In the genomic region with DNA sequence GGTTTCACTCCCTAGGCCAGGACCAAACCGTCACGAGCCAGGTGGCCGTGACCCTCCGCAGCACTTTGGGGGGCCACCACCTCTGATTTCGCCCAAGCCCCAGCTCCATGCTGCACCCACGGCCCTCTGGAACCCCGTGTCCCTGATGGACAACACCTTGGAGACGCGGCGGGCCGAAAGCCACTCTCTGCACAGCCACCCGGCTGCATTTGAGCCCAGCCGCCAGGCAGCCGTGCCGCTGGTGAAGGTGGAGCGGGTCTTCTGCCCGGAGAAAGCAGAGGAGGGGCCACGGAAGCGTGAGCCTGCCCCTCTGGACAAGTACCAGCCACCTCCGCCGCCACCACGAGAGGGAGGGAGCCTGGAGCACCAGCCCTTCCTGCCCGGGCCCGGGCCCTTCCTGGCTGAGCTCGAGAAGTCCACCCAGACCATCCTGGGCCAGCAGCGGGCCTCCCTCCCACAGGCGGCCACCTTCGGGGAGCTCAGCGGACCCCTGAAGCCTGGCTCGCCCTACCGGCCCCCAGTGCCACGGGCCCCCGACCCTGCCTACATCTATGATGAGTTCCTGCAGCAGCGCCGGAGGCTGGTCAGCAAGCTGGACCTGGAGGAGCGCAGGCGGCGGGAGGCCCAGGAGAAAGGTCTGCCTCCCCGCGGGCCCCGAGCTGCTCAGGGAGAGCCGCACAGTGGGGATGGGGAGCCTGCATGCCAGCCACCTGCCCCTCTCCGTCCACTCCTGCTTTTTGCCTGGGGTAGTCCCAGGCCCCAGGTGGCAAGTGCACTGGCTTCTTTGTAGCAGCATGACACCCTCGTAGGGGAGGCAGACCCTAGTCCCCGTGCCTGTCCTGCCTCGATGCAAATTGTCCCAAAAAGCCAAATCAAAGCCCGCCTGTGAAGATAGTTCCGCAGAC, we compare ENCODE assay signal across 16 cellular contexts. TPM values are rescaled to one million over a fixed set of nuclear protein-coding genes. Genes with fewer than 3 reads are reported as not detected.
DNase-seq lines count a peak whose midpoint lies in the region; ATAC-seq and TF ChIP-seq lines count a peak whose summit lies in the region.
"Had no signal": no experiment of that assay in that cellular context is flagged by ENCODE, and none has a peak within 500 bp of the region (broad histone marks: within the 10 kb centered on the region; RNA-seq: fewer than 3 reads in every experiment).

No MANE protein-coding gene starts in this region.

- H3K27me3 ChIP-seq in right cardiac atrium (ENCODE audit: control insufficient read depth, insufficient read depth) (no peaks in the 10 kb centered on the region), lower lobe of right lung (ENCODE audit: low read depth) (no peaks in the 10 kb centered on the region), suprapubic skin (no peaks in the 10 kb centered on the region)

- H3K4me1 ChIP-seq in right cardiac atrium (ENCODE audit: control insufficient read depth, insufficient read depth, low read length) (no peaks in the 10 kb centered on the region), lower lobe of right lung (peaks cover 5% of the 10 kb centered on the region), suprapubic skin (peaks cover 4% of the 10 kb centered on the region)

- 93% methylated on average over 48 of the region's 48 CpGs for WGBS in right cardiac atrium
- 93% methylated on average over 12 of the region's 48 CpGs for WGBS in suprapubic skin

- TF ChIP-seq CTCF in brain (conservative IDR thresholded peaks at IDR 0.05): no peak
- no peak for TF ChIP-seq CTCF in lower lobe of right lung (IDR thresholded peaks at IDR 0.05)
- no peak for TF ChIP-seq CTCF in suprapubic skin (IDR thresholded peaks at IDR 0.05)

- H3K4me1 Mint-ChIP-seq in brain: peaks cover 53% of the 10 kb centered on the region

- no peak overlapping the region for H3K4me3 Mint-ChIP-seq in brain
- H3K4me3 Mint-ChIP-seq: CD4-positive, CD25-positive, alpha-beta regulatory T cell; HFFc6 had no signal

- H3K9me3 ChIP-seq in right cardiac atrium (ENCODE audit: control insufficient read depth, low read length) (no peaks in the 10 kb centered on the region), lower lobe of right lung (no peaks in the 10 kb centered on the region), suprapubic skin (no peaks in the 10 kb centered on the region)

- H3K27ac ChIP-seq in right cardiac atrium (ENCODE audit: low read length) (no peak overlapping the region), lower lobe of right lung (no peak overlapping the region), suprapubic skin (no peak overlapping the region)

- peak overlapping the region; percentile 66 to 94 (median 92) for H3K27ac Mint-ChIP-seq in brain
- H3K27ac Mint-ChIP-seq: CD4-positive, CD25-positive, alpha-beta regulatory T cell; HFFc6 had no signal

- H3K36me3 Mint-ChIP-seq in brain: peaks cover 79% of the 10 kb centered on the region

- no peaks in the 10 kb centered on the region for H3K9me3 Mint-ChIP-seq in brain
- H3K9me3 Mint-ChIP-seq: CD4-positive, CD25-positive, alpha-beta regulatory T cell; HFFc6 had no signal

- no peak for TF ChIP-seq EP300 in suprapubic skin (IDR thresholded peaks at IDR 0.05)

- no peak for TF ChIP-seq POLR2A in suprapubic skin (IDR thresholded peaks at IDR 0.05)

- peaks cover 100% of the 10 kb centered on the region for H3K36me3 ChIP-seq in lower lobe of right lung
- H3K36me3 ChIP-seq in suprapubic skin: peaks cover 94% of the 10 kb centered on the region

- DNase-seq in right cardiac atrium (peak in 2 of 3 donors; percentile 57 to 61), cardiac septum (ENCODE audit: low spot score) (no peak), lower lobe of right lung (peak; percentile 42), suprapubic skin (ENCODE audit: low spot score in 2 of 2) (peak; percentile 50 to 76), activated T-cell treated with anti-CD3 and anti-CD28 coated beads for 4 hours (no peak), hepatic stellate cell (ENCODE audit: low spot score) (no peak), ACHN (no peak)
- DNase-seq: AML-193; CD4-positive, CD25-positive, alpha-beta regulatory T cell; DMS53; HFFc6; NCI-H1092; NCI-H1694; NK-92 treated with Interleukin-12 subunit alpha and Interleukin-12 subunit beta, amount 100 ng/mL, for 24 hours; SHP77 treated with DMSO at 0.1 percent for 48 hours had no signal

- no peak overlapping the region for H3K4me3 ChIP-seq in right cardiac atrium (ENCODE audit: low read length)
- H3K4me3 ChIP-seq in lower lobe of right lung: no peak overlapping the region
- H3K4me3 ChIP-seq in suprapubic skin: no peak overlapping the region

- H3K27me3 Mint-ChIP-seq in brain: no peaks in the 10 kb centered on the region
- H3K27me3 Mint-ChIP-seq: CD4-positive, CD25-positive, alpha-beta regulatory T cell had no signal

- in situ Hi-C loops in ACHN (cut with HindIII; ENCODE audit: low pct_ligation_motif_present, low pct_unique_long_range_greater_than_20kb, low sequenced_read_pairs): no loop called here

- ATAC-seq in right cardiac atrium (no peak), lower lobe of right lung (no peak)

- intact Hi-C loops in right cardiac atrium (cut with DNase I): no loop called here
- intact Hi-C loops in cardiac septum (cut with DNase I): loop anchor here (2.0 kb wide), 1 partner anchor 55 kb away; no protein-coding TSS in a partner anchor
- intact Hi-C loops in lower lobe of right lung (cut with DNase I): no loop called here

RNA-seq across cellular contexts. Expression of gene GINS2, which starts 27.4 kb away (rescaled TPM):
- total RNA-seq in right cardiac atrium: 1 to 10 TPM in 1 of 4 donors, under 1 TPM in 3; 0.33 to 1.1 (median 0.40) TPM
- polyA plus RNA-seq in right cardiac atrium: 0.23 TPM
- total RNA-seq in cardiac septum: 0.38 TPM
- polyA plus RNA-seq in brain (ENCODE audit: insufficient read depth, low read depth, low replicate concordance): 38.2 TPM
- 1.1 TPM for total RNA-seq in lower lobe of right lung
- total RNA-seq in suprapubic skin: 1 to 10 TPM in 3 of 4 donors, not detected in 1; 1.8 to 2.5 (median 1.9) TPM

RNA-seq across cellular contexts. Expression of gene GSE1, which starts 48.3 kb away (rescaled TPM):
- total RNA-seq in right cardiac atrium (10 to 100 TPM; 70.8 to 99.8 (median 92.5) TPM), cardiac septum (56.4 TPM), lower lobe of right lung (85.2 TPM), suprapubic skin (100 to 1,000 TPM in 2 of 4 donors, 10 to 100 TPM in 2; 46.7 to 144 (median 96.9) TPM)
- polyA plus RNA-seq in right cardiac atrium (40.3 TPM), brain (ENCODE audit: insufficient read depth, low read depth, low replicate concordance) (127 TPM)

Comparison
In these comparisons a context has a peak if more than half of its experiments do, and no peak if none do; other contexts are left out.
1. DNase-seq: peak in right cardiac atrium (2 of 3), lower lobe of right lung (single experiment) and suprapubic skin (2 of 2); none in cardiac septum (single experiment), activated T-cell treated with anti-CD3 and anti-CD28 coated beads for 4 hours (single experiment), hepatic stellate cell (single experiment) and ACHN (single experiment).